1 cellular context compared by ENCODE assay signal in the genomic region with DNA sequence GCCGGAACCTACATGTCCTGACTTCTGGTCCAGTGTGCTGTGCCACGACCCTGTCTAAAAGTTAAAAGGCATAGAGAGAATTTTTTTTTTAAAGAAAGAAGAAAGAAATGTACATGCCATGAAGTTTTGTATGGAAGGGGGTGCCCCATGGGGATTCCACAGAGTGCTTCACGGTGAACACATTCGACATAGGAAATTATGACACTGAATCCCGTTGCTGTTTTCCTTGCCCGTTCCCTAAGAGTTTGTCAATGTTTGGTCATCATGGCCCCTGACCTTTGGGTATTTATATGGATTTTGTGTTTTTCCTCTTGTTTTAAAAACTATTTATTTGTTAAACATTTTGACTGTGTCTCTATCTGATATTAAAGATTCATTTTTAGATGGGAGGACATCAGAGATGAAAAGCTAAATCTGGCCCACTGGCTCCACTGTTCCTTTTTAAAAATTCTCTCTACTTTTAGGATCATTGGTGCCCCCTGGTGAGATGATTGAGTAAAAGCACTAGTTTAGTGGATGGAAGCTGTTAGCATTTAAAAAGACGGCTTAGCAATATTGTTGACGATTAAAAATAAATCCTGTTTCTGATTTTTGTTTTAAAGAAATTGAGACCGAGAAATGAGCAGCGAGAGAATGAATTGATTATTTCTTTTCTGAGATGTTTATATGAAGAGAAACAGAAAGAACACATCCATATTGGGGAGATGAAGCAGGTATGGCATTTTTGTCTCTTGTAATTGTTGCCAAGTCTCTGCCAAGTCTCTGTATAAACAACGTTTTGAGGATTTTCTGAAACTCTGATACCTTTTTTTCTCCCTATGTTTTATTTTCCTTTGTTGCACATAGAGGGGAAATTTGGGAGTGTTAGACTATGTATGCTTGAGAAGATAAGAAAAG.
A peak's percentile ranks its signal among the peaks of the same experiment; 100 is the strongest.
TF ChIP-seq lines count a peak whose summit lies in the region.

No MANE protein-coding gene starts in this region.

TF ChIP-seq in HepG2, 621 proteins besides CTCF, POLR2A, EP300 and RAD21 (continued from another document):
- TF ChIP-seq, protein P1, sequence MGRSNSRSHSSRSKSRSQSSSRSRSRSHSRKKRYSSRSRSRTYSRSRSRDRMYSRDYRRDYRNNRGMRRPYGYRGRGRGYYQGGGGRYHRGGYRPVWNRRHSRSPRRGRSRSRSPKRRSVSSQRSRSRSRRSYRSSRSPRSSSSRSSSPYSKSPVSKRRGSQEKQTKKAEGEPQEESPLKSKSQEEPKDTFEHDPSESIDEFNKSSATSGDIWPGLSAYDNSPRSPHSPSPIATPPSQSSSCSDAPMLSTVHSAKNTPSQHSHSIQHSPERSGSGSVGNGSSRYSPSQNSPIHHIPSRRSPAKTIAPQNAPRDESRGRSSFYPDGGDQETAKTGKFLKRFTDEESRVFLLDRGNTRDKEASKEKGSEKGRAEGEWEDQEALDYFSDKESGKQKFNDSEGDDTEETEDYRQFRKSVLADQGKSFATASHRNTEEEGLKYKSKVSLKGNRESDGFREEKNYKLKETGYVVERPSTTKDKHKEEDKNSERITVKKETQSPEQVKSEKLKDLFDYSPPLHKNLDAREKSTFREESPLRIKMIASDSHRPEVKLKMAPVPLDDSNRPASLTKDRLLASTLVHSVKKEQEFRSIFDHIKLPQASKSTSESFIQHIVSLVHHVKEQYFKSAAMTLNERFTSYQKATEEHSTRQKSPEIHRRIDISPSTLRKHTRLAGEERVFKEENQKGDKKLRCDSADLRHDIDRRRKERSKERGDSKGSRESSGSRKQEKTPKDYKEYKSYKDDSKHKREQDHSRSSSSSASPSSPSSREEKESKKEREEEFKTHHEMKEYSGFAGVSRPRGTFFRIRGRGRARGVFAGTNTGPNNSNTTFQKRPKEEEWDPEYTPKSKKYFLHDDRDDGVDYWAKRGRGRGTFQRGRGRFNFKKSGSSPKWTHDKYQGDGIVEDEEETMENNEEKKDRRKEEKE (IDR thresholded peaks at IDR 0.05): no peak
- TF ChIP-seq SMC3 (IDR thresholded peaks at IDR 0.05; ENCODE audit: low read length) (peak; percentile 77), STAG1 (CRISPR knock-in tag; IDR thresholded peaks at IDR 0.05) (peak; percentile 74), CHD4 (IDR thresholded peaks at IDR 0.05; ENCODE audit: borderline replicate concordance, low read length) (no peak), ASH2L (IDR thresholded peaks at IDR 0.05; ENCODE audit: insufficient read length, low read depth, low read length) (no peak), NR2F1 (CRISPR knock-in tag; IDR thresholded peaks at IDR 0.05) (peak in 1 of 2 experiments; percentile 44; a peak in 1 of 4 replicates), NR2F6 (IDR thresholded peaks at IDR 0.05) (peak; percentile 48), NR2F6 (CRISPR knock-in tag; IDR thresholded peaks at IDR 0.05) (no peak)
